17 cellular contexts compared by ENCODE assay signal in genomic region chr11:106249857-106250256, GRCh38.
DNase-seq lines count a peak whose midpoint lies in the region; ATAC-seq and TF ChIP-seq lines count a peak whose summit lies in the region.
"Had no signal": no experiment of that assay in that cellular context is flagged by ENCODE, and none has a peak within 500 bp of the region (broad histone marks: within the 10 kb centered on the region; RNA-seq: fewer than 3 reads in every experiment).

No MANE protein-coding gene starts in this region.

- H3K27ac Mint-ChIP-seq in nephron progenitor cell: peak overlapping the region; percentile 41
- no peak overlapping the region for H3K27ac Mint-ChIP-seq in activated T-helper 17 cell treated with anti-CD3 and anti-CD28 coated beads, Interleukin-2, amount 50 U/mL, for 72 hours
- H3K27ac Mint-ChIP-seq: activated CD4-positive, alpha-beta T cell treated with anti-CD3 and anti-CD28 coated beads, Interleukin-2, amount 10 ng/mL, durations not matched to agents 7 days and 5 days; CD4-positive, alpha-beta T cell had no signal

- H3K27me3 ChIP-seq in adrenal gland: no peaks in the 10 kb centered on the region

- 49 to 57% (median 51%) methylated on average over 4 of the region's 4 CpGs for WGBS in adrenal gland, 4 donors

- no peak overlapping the region for H3K27ac ChIP-seq in adrenal gland

- H3K4me1 Mint-ChIP-seq in nephron progenitor cell: peaks cover 10% of the 10 kb centered on the region
- no peaks in the 10 kb centered on the region for H3K4me1 Mint-ChIP-seq in activated T-helper 17 cell treated with anti-CD3 and anti-CD28 coated beads, Interleukin-2, amount 50 U/mL, for 72 hours
- H3K4me1 Mint-ChIP-seq: activated CD4-positive, alpha-beta T cell treated with anti-CD3 and anti-CD28 coated beads, Interleukin-2, amount 10 ng/mL, durations not matched to agents 7 days and 5 days had no signal

- H3K9me3 ChIP-seq in adrenal gland (replicated peaks in 1 of 3): no peaks in the 10 kb centered on the region

- H3K36me3 Mint-ChIP-seq in nephron progenitor cell (ENCODE audit: low read depth): peaks cover 6% of the 10 kb centered on the region
- no peaks in the 10 kb centered on the region for H3K36me3 Mint-ChIP-seq in activated T-helper 17 cell treated with anti-CD3 and anti-CD28 coated beads, Interleukin-2, amount 50 U/mL, for 72 hours (ENCODE audit: low read depth)

- peak; percentile 4 for DNase-seq in ELF-1 (ENCODE audit: low read depth, low spot score)
- peak; percentile 96 for DNase-seq in amniotic epithelial cell (ENCODE audit: low read depth)
- DNase-seq in fibroblast of pulmonary artery (ENCODE audit: low read depth): peak; percentile 75
- DNase-seq in nephron progenitor cell: no peak
- no peak for DNase-seq in adrenal gland
- no peak for DNase-seq in SW480 (ENCODE audit: low spot score)
- no peak for DNase-seq in activated CD8-positive, alpha-beta memory T cell treated with anti-CD3 and anti-CD28 coated beads for 24 hours
- DNase-seq: activated CD4-positive, alpha-beta T cell treated with anti-CD3 and anti-CD28 coated beads, Interleukin-2, amount 10 ng/mL, durations not matched to agents 7 days and 5 days; activated CD8-positive, alpha-beta memory T cell treated with anti-CD3 and anti-CD28 coated beads, Interleukin-2, amount 50 U/mL, for 4 hours; activated effector memory CD4-positive, alpha-beta T cell treated with anti-CD3 and anti-CD28 coated beads, Interleukin-2, amount 50 U/mL, for 16 hours; CD4-positive, alpha-beta T cell; hippocampal formation; kidney glomerular epithelial cell; NCI-H187; NCI-H446; RPMI8226 had no signal

- ATAC-seq in activated T-helper 17 cell treated with anti-CD3 and anti-CD28 coated beads, Interleukin-2, amount 50 U/mL, for 72 hours (replicated peaks): no peak

- TF ChIP-seq POLR2A in adrenal gland (IDR thresholded peaks at IDR 0.05): no peak

- peaks cover 30% of the 10 kb centered on the region for H3K9me3 Mint-ChIP-seq in nephron progenitor cell
- peaks cover 17% of the 10 kb centered on the region for H3K9me3 Mint-ChIP-seq in activated T-helper 17 cell treated with anti-CD3 and anti-CD28 coated beads, Interleukin-2, amount 50 U/mL, for 72 hours

- no peak overlapping the region for H3K4me3 ChIP-seq in fibroblast of pulmonary artery (replicated peaks; ENCODE audit: low read depth, low read length)
- no peak overlapping the region for H3K4me3 ChIP-seq in adrenal gland

- TF ChIP-seq CTCF in fibroblast of pulmonary artery (IDR thresholded peaks at IDR 0.05; ENCODE audit: low read length, missing control alignments) (no peak), nephron progenitor cell (IDR thresholded peaks at IDR 0.05) (no peak), adrenal gland (IDR thresholded peaks at IDR 0.05) (no peak)

- intact Hi-C loops in adrenal gland (cut with DNase I): no loop called here

- no peak overlapping the region for H3K4me3 Mint-ChIP-seq in nephron progenitor cell
- no peak overlapping the region for H3K4me3 Mint-ChIP-seq in activated T-helper 17 cell treated with anti-CD3 and anti-CD28 coated beads, Interleukin-2, amount 50 U/mL, for 72 hours
- H3K4me3 Mint-ChIP-seq: activated CD4-positive, alpha-beta T cell treated with anti-CD3 and anti-CD28 coated beads, Interleukin-2, amount 10 ng/mL, durations not matched to agents 7 days and 5 days; CD4-positive, alpha-beta T cell had no signal

- H3K36me3 ChIP-seq in adrenal gland (replicated peaks in 1 of 2): no peaks in the 10 kb centered on the region

- H3K27me3 Mint-ChIP-seq in nephron progenitor cell (ENCODE audit: low read depth, poor library complexity): peaks cover 4% of the 10 kb centered on the region
- no peaks in the 10 kb centered on the region for H3K27me3 Mint-ChIP-seq in activated T-helper 17 cell treated with anti-CD3 and anti-CD28 coated beads, Interleukin-2, amount 50 U/mL, for 72 hours
- H3K27me3 Mint-ChIP-seq: activated CD4-positive, alpha-beta T cell treated with anti-CD3 and anti-CD28 coated beads, Interleukin-2, amount 10 ng/mL, durations not matched to agents 7 days and 5 days; CD4-positive, alpha-beta T cell had no signal

- H3K4me1 ChIP-seq in adrenal gland (replicated peaks in 1 of 2): no peaks in the 10 kb centered on the region

Comparison
In these comparisons a context has a peak if more than half of its experiments do, and no peak if none do; other contexts are left out.
1. DNase-seq: peak in ELF-1 (single experiment), amniotic epithelial cell (single experiment) and fibroblast of pulmonary artery (single experiment); none in nephron progenitor cell (single experiment), adrenal gland (0 of 7), SW480 (single experiment) and activated CD8-positive, alpha-beta memory T cell treated with anti-CD3 and anti-CD28 coated beads for 24 hours (single experiment).